ENCODE assay signal across 9 cellular contexts in genomic region chr12:127663716-127664115, GRCh38.
"Had no signal": no experiment of that assay in that cellular context is flagged by ENCODE, and none has a peak within 500 bp of the region (broad histone marks: within the 10 kb centered on the region; RNA-seq: fewer than 3 reads in every experiment).

No MANE protein-coding gene starts in this region.

- H3K4me3 ChIP-seq: GM23248, K562 had no signal

- H3K27ac ChIP-seq: GM23248 had no signal

- FAIRE-seq: H54, HTR-8/SVneo, K562 had no signal

- H2AFZ ChIP-seq: GM23248 had no signal

- DNase-seq: GM23248, GOT3, H9, HCEC 1CT, IMR-90, KG1 had no signal

- ATAC-seq: K562 had no signal

- H3K9ac ChIP-seq: GM23248 had no signal
